19 cellular contexts compared by ENCODE assay signal in genomic region chr15:82530006-82530405, GRCh38. TPM values are rescaled to one million over a fixed set of nuclear protein-coding genes. Genes with fewer than 3 reads are reported as not detected.
A peak's percentile ranks its signal among the peaks of the same experiment; 100 is the strongest.
DNase-seq lines count a peak whose midpoint lies in the region; ATAC-seq, FAIRE-seq and TF ChIP-seq lines count a peak whose summit lies in the region.
"Had no signal": no experiment of that assay in that cellular context is flagged by ENCODE, and none has a peak within 500 bp of the region (broad histone marks: within the 10 kb centered on the region; RNA-seq: fewer than 3 reads in every experiment).

No MANE protein-coding gene starts in this region.

- H3K27me3 Mint-ChIP-seq in activated CD8-positive, alpha-beta memory T cell treated with anti-CD3 and anti-CD28 coated beads, Interleukin-2, amount 10 ng/mL, durations not matched to agents 7 days and 5 days = peaks cover 7% of the 10 kb centered on the region
- peaks cover 8% of the 10 kb centered on the region for H3K27me3 Mint-ChIP-seq in GM23338 (ENCODE audit: insufficient read depth, low read depth, poor library complexity)
- peaks cover 6% of the 10 kb centered on the region for H3K27me3 Mint-ChIP-seq in progenitor cell of endocrine pancreas
- H3K27me3 Mint-ChIP-seq: IgD-negative memory B cell had no signal

- H3K9me1 ChIP-seq in K562 (ENCODE audit: control insufficient read depth, insufficient read depth, low read length) = no peaks in the 10 kb centered on the region

- no TSS peak for BruUV-seq in K562 (replicated peaks; lab: Mats Ljungman, UMichigan)

- CTCF ChIA-PET in activated CD8-positive, alpha-beta memory T cell treated with anti-CD3 and anti-CD28 coated beads, Interleukin-2, amount 10 ng/mL, durations not matched to agents 7 days and 5 days (lab: Charles Lee) = interaction anchor here (1.5 to 5.2 kb wide), 4 partner anchors 12 to 470 kb away, joined by 3 to 75 read pairs (median 7); partner anchors contain the start of genes RAMAC and RPS17
- CTCF ChIA-PET in K562 (lab: Yijun Ruan, JAX; ENCODE audit: low intra/inter-chr PET ratio) = no interaction called here

- no peaks in the 10 kb centered on the region; the same call in 1 of the 2 replicates for H3K4me1 ChIP-seq in GM23338 (ENCODE audit: insufficient read depth)
- peaks cover 9 to 20% of the 10 kb centered on the region in 2 experiments; a peak in 3 of 5 replicates for H3K4me1 ChIP-seq in K562 (replicated peaks in 1 of 2; ENCODE audit: control insufficient read depth in 2 of 2, insufficient read depth in 2 of 2, low read length in 2 of 2)

- no peak for TF ChIP-seq EP300 in K562 (IDR thresholded peaks at IDR 0.05; ENCODE audit: low read length)

- FAIRE-seq in K562 (lab: Jason Lieb, UNC) = no peak

- in situ Hi-C loops in K562 (cut with MboI) = loop anchor here (5.0 kb wide), 1 partner anchor 472 kb away; no protein-coding TSS in a partner anchor

- no peak for TF ChIP-seq POLR2A in K562 (conservative IDR thresholded peaks at IDR 0.05)

- 68% methylated on average over 3 of the region's 3 CpGs for WGBS in K562 (ENCODE audit: insufficient coverage, low coverage, missing lambda C conversion rate)

- H3K4me3 Mint-ChIP-seq in activated CD8-positive, alpha-beta memory T cell treated with anti-CD3 and anti-CD28 coated beads, Interleukin-2, amount 10 ng/mL, durations not matched to agents 7 days and 5 days = no peak overlapping the region
- H3K4me3 Mint-ChIP-seq in GM23338 (no peak overlapping the region), progenitor cell of endocrine pancreas (ENCODE audit: low read depth) (no peak overlapping the region)

- no peaks in the 10 kb centered on the region for H3K9me3 Mint-ChIP-seq in activated CD8-positive, alpha-beta memory T cell treated with anti-CD3 and anti-CD28 coated beads, Interleukin-2, amount 10 ng/mL, durations not matched to agents 7 days and 5 days (ENCODE audit: low read depth)
- no peaks in the 10 kb centered on the region for H3K9me3 Mint-ChIP-seq in GM23338
- no peaks in the 10 kb centered on the region for H3K9me3 Mint-ChIP-seq in progenitor cell of endocrine pancreas (ENCODE audit: low read depth)
- H3K9me3 Mint-ChIP-seq: IgD-negative memory B cell had no signal

- intact Hi-C loops in K562 (cut with micrococcal nuclease) = no loop called here

- H3K27ac Mint-ChIP-seq in activated CD8-positive, alpha-beta memory T cell treated with anti-CD3 and anti-CD28 coated beads, Interleukin-2, amount 10 ng/mL, durations not matched to agents 7 days and 5 days = no peak overlapping the region
- H3K27ac Mint-ChIP-seq in GM23338 = no peak overlapping the region
- no peak overlapping the region for H3K27ac Mint-ChIP-seq in progenitor cell of endocrine pancreas

- peaks cover 21% of the 10 kb centered on the region; the same call in 1 of the 2 replicates for H3F3A ChIP-seq in GM23338 (replicated peaks; ENCODE audit: low read depth)

- no peak overlapping the region for H3K27ac ChIP-seq in GM23338 (ENCODE audit: low read depth)
- H3K27ac ChIP-seq in K562 (ENCODE audit: extremely low read depth, low read depth, low read length) = no peak overlapping the region
- H3K27ac ChIP-seq: GM23248, PC-9 had no signal

- H2AFZ ChIP-seq in GM23338 (no peak overlapping the region), K562 (ENCODE audit: low read depth, low read length) (0 out of 2 replicates have a peak overlapping the region, but pooled peaks have one; percentile 100)

- peaks cover 3% of the 10 kb centered on the region; the same call in 1 of the 2 replicates for H4K20me1 ChIP-seq in GM23338 (replicated peaks; ENCODE audit: insufficient read depth)
- H4K20me1 ChIP-seq in K562 (replicated peaks; ENCODE audit: control insufficient read depth, insufficient read depth, low read length) = no peaks in the 10 kb centered on the region

- no peak for TF ChIP-seq CTCF in GM23338 (conservative IDR thresholded peaks at IDR 0.05; ENCODE audit: low read depth in 2 of 2)
- TF ChIP-seq CTCF in K562 (IDR thresholded peaks at IDR 0.05 in 2 of 3, conservative IDR thresholded peaks at IDR 0.05 in 1 of 3; ENCODE audit: insufficient read depth in 2 of 3, low read depth in 1 of 3, low read length in 3 of 3) = no peak
- TF ChIP-seq CTCF in progenitor cell of endocrine pancreas (IDR thresholded peaks at IDR 0.05; ENCODE audit: unreplicated experiment) = no peak

- H3K27me3 ChIP-seq in GM23338 (ENCODE audit: insufficient read depth) (no peaks in the 10 kb centered on the region), K562 (ENCODE audit: control insufficient read depth in 2 of 2, insufficient read depth in 2 of 2, low read length in 2 of 2) (no peaks in the 10 kb centered on the region)

- ATAC-seq in activated CD8-positive, alpha-beta memory T cell treated with anti-CD3 and anti-CD28 coated beads, Interleukin-2, amount 10 ng/mL, durations not matched to agents 7 days and 5 days = no peak
- ATAC-seq in GM23338 (peak; percentile 10; the same call in 1 of the 3 replicates), K562 (no peak), HG03378 (IDR thresholded peaks at IDR 0.05; ENCODE audit: unreplicated experiment) (no peak)

- TF ChIP-seq RAD21 in K562 (CRISPR knock-in tag; conservative IDR thresholded peaks at IDR 0.05 in 1 of 2, IDR thresholded peaks at IDR 0.05 in 1 of 2) = no peak

- H3K79me2 ChIP-seq in GM23338 (replicated peaks; ENCODE audit: insufficient read depth) = no peaks in the 10 kb centered on the region
- no peaks in the 10 kb centered on the region for H3K79me2 ChIP-seq in K562 (ENCODE audit: control insufficient read depth, insufficient read depth, low read length)

- H3K4me1 Mint-ChIP-seq in activated CD8-positive, alpha-beta memory T cell treated with anti-CD3 and anti-CD28 coated beads, Interleukin-2, amount 10 ng/mL, durations not matched to agents 7 days and 5 days = peaks cover 8% of the 10 kb centered on the region
- H3K4me1 Mint-ChIP-seq in GM23338 (peaks cover 7% of the 10 kb centered on the region), progenitor cell of endocrine pancreas (ENCODE audit: low read depth) (peaks cover 1% of the 10 kb centered on the region)

- H3K36me3 ChIP-seq in GM23338 (ENCODE audit: insufficient read depth) (peaks cover 12% of the 10 kb centered on the region), K562 (ENCODE audit: control insufficient read depth, insufficient read depth, low read length) (peaks cover 16% of the 10 kb centered on the region)

- H3K4me2 ChIP-seq in GM23338 (no peak overlapping the region), K562 (ENCODE audit: insufficient read depth, low read length) (no peak overlapping the region)

- H3K36me3 Mint-ChIP-seq in activated CD8-positive, alpha-beta memory T cell treated with anti-CD3 and anti-CD28 coated beads, Interleukin-2, amount 10 ng/mL, durations not matched to agents 7 days and 5 days = peaks cover 10% of the 10 kb centered on the region
- H3K36me3 Mint-ChIP-seq in GM23338 (ENCODE audit: low read depth) (peaks cover 27% of the 10 kb centered on the region), progenitor cell of endocrine pancreas (ENCODE audit: insufficient read depth) (peaks cover 9% of the 10 kb centered on the region)

- no peak overlapping the region for H3K9ac ChIP-seq in K562 (ENCODE audit: insufficient read depth in 1 of 2, low read depth in 2 of 2, low read length in 2 of 2)
- H3K9ac ChIP-seq: GM23248 had no signal

- H3K9me2 ChIP-seq in GM23338 (ENCODE audit: insufficient read depth) = no peaks in the 10 kb centered on the region

- H3K4me3 ChIP-seq in GM23338 (no peak overlapping the region), K562 (no peak overlapping the region)
- H3K4me3 ChIP-seq: GM23248 had no signal

- no peaks in the 10 kb centered on the region for H3K9me3 ChIP-seq in K562 (replicated peaks; ENCODE audit: control insufficient read depth, insufficient read depth, low read depth, low read length)

- POLR2A ChIA-PET in K562 (lab: Yijun Ruan, JAX) = interaction anchor here (1.4 to 2.4 kb wide), 2 partner anchors 8 to 10 kb away, joined by 3 to 33 read pairs; partner anchors contain the start of gene RPS17

- DNase-seq in activated CD8-positive, alpha-beta memory T cell treated with anti-CD3 and anti-CD28 coated beads, Interleukin-2, amount 50 U/mL, for 48 hours = peak; percentile 44
- DNase-seq in activated CD8-positive, alpha-beta memory T cell treated with anti-CD3 and anti-CD28 coated beads, Interleukin-2, amount 10 ng/mL, durations not matched to agents 7 days and 5 days = no peak
- DNase-seq in GM23338 (ENCODE audit: low spot score) (no peak), K562 (ENCODE audit: extremely low read depth in 1 of 4, low spot score in 3 of 4) (no peak), mucosa of gallbladder (ENCODE audit: low spot score) (peak; percentile 3), progenitor cell of endocrine pancreas (ENCODE audit: low spot score, unreplicated experiment) (no peak)
- DNase-seq: DMS79 treated with DMSO at 0.1 percent for 48 hours, GF-D8, NCI-H1048, NCI-H1417, NCI-H1694, NCI-H2029 treated with DMSO at 0.1 percent for 48 hours, NCI-H446 treated with DMSO at 0.1 percent for 48 hours, NCI-H526, NCI-H82 had no signal

TF ChIP-seq in K562, 482 proteins besides CTCF, POLR2A, EP300 and RAD21 (continues in another document):
- TF ChIP-seq ZNF644 (tag; IDR thresholded peaks at IDR 0.05; ENCODE audit: low read depth) = no peak
- no peak for TF ChIP-seq NR3C1 (CRISPR knock-in tag; IDR thresholded peaks at IDR 0.05)

RNA-seq across cellular contexts. Expression of gene RPS17, which starts 10.3 kb away (rescaled TPM):
- 1,000 to 10,000 TPM; 1,238 to 1,479 TPM for total RNA-seq in activated CD8-positive, alpha-beta memory T cell treated with anti-CD3 and anti-CD28 coated beads, Interleukin-2, amount 10 ng/mL, durations not matched to agents 7 days and 5 days
- total RNA-seq in GM23338 (2014; rRNA removed; shearing (Covaris generic)) = 1,579 and 1,741 TPM in 2 replicates
- polyA plus RNA-seq in GM23338 (2016; fragmentation: Nextera tagmentation; extraction: Ambion mirVana) (1,928 and 2,137 TPM in 2 replicates), K562 (2011; rRNA removed) (5,062 and 5,477 TPM in 2 replicates), K562 (2014; fragmentation: Illumina TruSeq; extraction: Trizol) (2,686 and 3,105 TPM in 2 replicates), K562 (2014; fragmentation: Nextera tagmentation; extraction: Ambion mirVana) (1,000 to 10,000 TPM; 1,988 to 2,233 TPM), K562 (2014; rRNA removed) (6,515 and 6,851 TPM in 2 replicates)
- 288 and 405 TPM in 2 replicates for total RNA-seq in K562 (2011; cell fraction: chromatin; rRNA removed; ENCODE audit: low replicate concordance)
- 802 and 812 TPM in 2 replicates for total RNA-seq in K562 (2011; cell fraction: nucleolus; rRNA removed)
- total RNA-seq in K562 (2011; cell fraction: nucleoplasm; rRNA removed) = 889 and 1,793 TPM in 2 replicates
- total RNA-seq in K562 (2014; rRNA removed) (4,669 and 6,363 TPM in 2 replicates), K562 (2014; rRNA removed; fragmentation: Illumina TruSeq; extraction: Trizol) (4,513 and 5,229 TPM in 2 replicates), K562 (2015; rRNA removed; fragmentation: Illumina TruSeq; extraction: Trizol) (5,690 and 6,000 TPM in 2 replicates), K562 (2021) (2,376 and 2,708 TPM in 2 replicates), mucosa of gallbladder (753 TPM), progenitor cell of endocrine pancreas (1,639 and 1,699 TPM in 2 replicates)
- 3,204 and 5,121 TPM in 2 replicates for polyA plus RNA-seq in K562 (2011; cell fraction: cytosol; rRNA removed)
- polyA plus RNA-seq in K562 (2011; cell fraction: nucleus; rRNA removed) = 1,138 and 2,084 TPM in 2 replicates
- 4,007 and 4,409 TPM in 2 replicates for polyA plus RNA-seq in K562 (2012)
- 1,664 and 1,697 TPM in 2 replicates for polyA minus RNA-seq in K562 (2011; rRNA and poly(A)+ RNA removed)
- polyA minus RNA-seq in K562 (2011; cell fraction: cytosol; rRNA and poly(A)+ RNA removed) = 653 and 953 TPM in 2 replicates
- polyA minus RNA-seq in K562 (2011; cell fraction: nucleus; rRNA and poly(A)+ RNA removed) = 297 and 420 TPM in 2 replicates

Comparison
In these comparisons a context has a peak if more than half of its experiments do, and no peak if none do; other contexts are left out.
1. DNase-seq: peak in activated CD8-positive, alpha-beta memory T cell treated with anti-CD3 and anti-CD28 coated beads, Interleukin-2, amount 50 U/mL, for 48 hours (single experiment) and mucosa of gallbladder (single experiment); none in activated CD8-positive, alpha-beta memory T cell treated with anti-CD3 and anti-CD28 coated beads, Interleukin-2, amount 10 ng/mL, durations not matched to agents 7 days and 5 days (single experiment), GM23338 (single experiment), K562 (0 of 4) and progenitor cell of endocrine pancreas (single experiment).